In the genomic region with DNA sequence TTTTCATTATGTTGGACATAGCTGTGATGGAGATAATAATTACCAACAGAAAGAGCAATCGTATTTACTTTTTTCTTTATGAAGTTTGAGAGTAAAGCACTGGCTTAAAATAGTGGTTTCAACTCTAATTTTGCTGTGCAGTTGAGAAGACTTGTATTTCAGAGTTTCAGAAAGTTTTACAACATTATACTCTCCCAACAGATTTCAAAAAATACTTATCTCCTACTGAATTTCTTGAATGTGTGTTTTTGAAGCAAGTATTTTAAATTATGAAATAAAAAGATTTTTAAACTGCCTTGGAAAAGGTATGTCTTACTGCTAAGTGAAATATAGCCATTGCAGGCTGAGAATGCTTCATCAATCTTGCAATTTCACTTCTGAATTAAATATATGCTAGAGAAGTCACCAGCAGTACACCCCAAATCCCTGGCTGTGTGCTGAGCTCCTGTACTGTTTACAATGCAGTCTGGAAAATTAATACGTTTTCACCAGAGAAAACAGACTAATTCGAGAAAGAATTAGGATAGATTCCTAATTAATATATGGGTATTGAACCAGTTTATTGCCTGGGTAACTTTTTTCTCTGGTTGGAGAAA, we compare ENCODE assay signal across 1 cellular context.
TF ChIP-seq lines count a peak whose summit lies in the region.

No MANE protein-coding gene starts in this region.

TF ChIP-seq in IMR-90, 13 proteins besides CTCF, POLR2A, EP300 and RAD21:
- TF ChIP-seq BHLHE40 (IDR thresholded peaks at IDR 0.05; ENCODE audit: low read depth, low read length) (no peak), RCOR1 (IDR thresholded peaks at IDR 0.05; ENCODE audit: insufficient replicate concordance, low read length) (no peak), CHD1 (IDR thresholded peaks at IDR 0.05; ENCODE audit: low read depth, low read length) (no peak)
